ENCODE assay signal across 18 cellular contexts in genomic region chr4:25916870-25917269, GRCh38. TPM values are rescaled to one million over a fixed set of nuclear protein-coding genes. Genes with fewer than 3 reads are reported as not detected.
DNase-seq lines count a peak whose midpoint lies in the region; ATAC-seq, FAIRE-seq and TF ChIP-seq lines count a peak whose summit lies in the region.
"Had no signal": no experiment of that assay in that cellular context is flagged by ENCODE, and none has a peak within 500 bp of the region (broad histone marks: within the 10 kb centered on the region; RNA-seq: fewer than 3 reads in every experiment).

No MANE protein-coding gene starts in this region.

- H3K4me1 ChIP-seq in GM23248 (ENCODE audit: insufficient read depth) = peaks cover 12% of the 10 kb centered on the region
- peaks cover 20 to 21% of the 10 kb centered on the region in 2 experiments; a peak in 4 of 5 replicates for H3K4me1 ChIP-seq in K562 (replicated peaks in 1 of 2; ENCODE audit: control insufficient read depth in 2 of 2, insufficient read depth in 2 of 2, low read length in 2 of 2)

- no peak for TF ChIP-seq RAD21 in K562 (CRISPR knock-in tag; conservative IDR thresholded peaks at IDR 0.05 in 1 of 2, IDR thresholded peaks at IDR 0.05 in 1 of 2)

- ATAC-seq in K562 = no peak
- ATAC-seq in HG03159 (IDR thresholded peaks at IDR 0.05; ENCODE audit: unreplicated experiment) = no peak
- ATAC-seq: HCT116 had no signal

- no peaks in the 10 kb centered on the region for H3K9me2 ChIP-seq in GM23248 (ENCODE audit: insufficient read depth)

- H3K9me1 ChIP-seq in K562 (ENCODE audit: control insufficient read depth, insufficient read depth, low read length) = no peaks in the 10 kb centered on the region

- H3K4me3 ChIP-seq in GM23248 (no peak overlapping the region), K562 (no peak overlapping the region)
- H3K4me3 ChIP-seq: BLaER1 treated with 17β-estradiol and CSF1 and Interleukin-3, amounts not matched to agents 10 nM and 100 nM had no signal

- WGBS in GM23248 (ENCODE audit: low coverage in 1 of 2, low lambda C conversion rate in 2 of 2, missing lambda C conversion rate in 2 of 2), 2 experiments = 95 to 100% methylated on average over 1 of the region's 1 CpG
- WGBS in K562 (ENCODE audit: insufficient coverage, low coverage, missing lambda C conversion rate) = 100% methylated on average over 1 of the region's 1 CpG

- no peak for TF ChIP-seq POLR2A in K562 (conservative IDR thresholded peaks at IDR 0.05)

- no peak for TF ChIP-seq EP300 in K562 (IDR thresholded peaks at IDR 0.05; ENCODE audit: low read length)

- CTCF ChIA-PET in K562 (lab: Yijun Ruan, JAX; ENCODE audit: low intra/inter-chr PET ratio) = no interaction called here

- H3K9ac ChIP-seq in GM23248 (no peak overlapping the region), K562 (ENCODE audit: insufficient read depth in 1 of 2, low read depth in 2 of 2, low read length in 2 of 2) (no peak overlapping the region)
- H3K9ac ChIP-seq: BLaER1 treated with 17β-estradiol and CSF1 and Interleukin-3, amounts not matched to agents 10 nM and 100 nM; KMS-11 had no signal

- POLR2A ChIA-PET in K562 (lab: Yijun Ruan, JAX) = no interaction called here

- H3K36me3 ChIP-seq in GM23248 (ENCODE audit: low read depth) = no peaks in the 10 kb centered on the region
- peaks cover 8% of the 10 kb centered on the region; the same call in 2 of the 3 replicates for H3K36me3 ChIP-seq in K562 (ENCODE audit: control insufficient read depth, insufficient read depth, low read length)

- H3K9me3 ChIP-seq in GM23248 (ENCODE audit: low read depth) = no peaks in the 10 kb centered on the region
- no peaks in the 10 kb centered on the region for H3K9me3 ChIP-seq in K562 (replicated peaks; ENCODE audit: control insufficient read depth, insufficient read depth, low read depth, low read length)
- H3K9me3 ChIP-seq: BLaER1 treated with 17β-estradiol and CSF1 and Interleukin-3, amounts not matched to agents 10 nM and 100 nM had no signal

- TF ChIP-seq CTCF in K562 (IDR thresholded peaks at IDR 0.05 in 2 of 3, conservative IDR thresholded peaks at IDR 0.05 in 1 of 3; ENCODE audit: insufficient read depth in 2 of 3, low read depth in 1 of 3, low read length in 3 of 3) = no peak

- H3K27me3 ChIP-seq in GM23248 (replicated peaks; ENCODE audit: insufficient read depth) = no peaks in the 10 kb centered on the region
- H3K27me3 ChIP-seq in K562 (ENCODE audit: control insufficient read depth in 2 of 2, insufficient read depth in 2 of 2, low read length in 2 of 2) = peaks cover 4 to 13% of the 10 kb centered on the region in 2 experiments; a peak in 2 of 5 replicates

- no peak for FAIRE-seq in K562 (lab: Jason Lieb, UNC)
- FAIRE-seq: H54 had no signal

- H2AFZ ChIP-seq in GM23248 (no peak overlapping the region), K562 (ENCODE audit: low read depth, low read length) (no peak overlapping the region)

- peak; percentile 7 for DNase-seq in NCI-H82 (lab: John Stamatoyannopoulos, UW)
- DNase-seq in NCI-H82 treated with DMSO at 0.1 percent for 48 hours (lab: John Stamatoyannopoulos, UW; ENCODE audit: unreplicated experiment) = no peak
- peak; percentile 9 for DNase-seq in GM23248
- DNase-seq in K562 (ENCODE audit: extremely low read depth in 1 of 4, low spot score in 3 of 4) = no peak
- DNase-seq in GM19240 (ENCODE audit: insufficient read length, low spot score) = no peak
- no peak for DNase-seq in NCI-H510A (lab: John Stamatoyannopoulos, UW)
- DNase-seq: 8988T; ACHN; CD4-positive, CD25-positive, alpha-beta regulatory T cell; DND-41; GF-D8; IMR-90 had no signal

- in situ Hi-C loops in GM23248 (cut with MboI) = no loop called here
- in situ Hi-C loops in K562 (cut with MboI) = no loop called here

- H4K20me1 ChIP-seq in GM23248 (ENCODE audit: insufficient read depth) (no peaks in the 10 kb centered on the region), K562 (replicated peaks; ENCODE audit: control insufficient read depth, insufficient read depth, low read length) (no peaks in the 10 kb centered on the region)
- H4K20me1 ChIP-seq: BLaER1 treated with 17β-estradiol and CSF1 and Interleukin-3, amounts not matched to agents 10 nM and 100 nM had no signal

- peaks cover 54% of the 10 kb centered on the region for H3K79me2 ChIP-seq in GM23248 (ENCODE audit: insufficient read depth)
- H3K79me2 ChIP-seq in K562 (ENCODE audit: control insufficient read depth, insufficient read depth, low read length) = peaks cover 35% of the 10 kb centered on the region

- H3K27ac ChIP-seq in GM23248 (no peak overlapping the region), K562 (ENCODE audit: extremely low read depth, low read depth, low read length) (no peak overlapping the region)
- H3K27ac ChIP-seq: BLaER1 treated with 17β-estradiol and CSF1 and Interleukin-3, amounts not matched to agents 10 nM and 100 nM; HL-60; KMS-11 had no signal

- intact Hi-C loops in K562 (cut with micrococcal nuclease) = no loop called here

- BruUV-seq in K562 (replicated peaks; lab: Mats Ljungman, UMichigan) = no TSS peak

- H3K4me2 ChIP-seq in GM23248 (ENCODE audit: unreplicated experiment) (no peak overlapping the region), K562 (ENCODE audit: insufficient read depth, low read length) (no peak overlapping the region)
- H3K4me2 ChIP-seq: BLaER1 treated with 17β-estradiol and CSF1 and Interleukin-3, amounts not matched to agents 10 nM and 100 nM; KMS-11 had no signal

- H3F3A ChIP-seq in GM23248 (ENCODE audit: insufficient read depth) = no peaks in the 10 kb centered on the region

TF ChIP-seq in K562, 482 proteins besides CTCF, POLR2A, EP300 and RAD21:
- TF ChIP-seq ZNF3 (CRISPR knock-in tag; IDR thresholded peaks at IDR 0.05) (no peak), RBM14 (IDR thresholded peaks at IDR 0.05; ENCODE audit: borderline replicate concordance, insufficient read depth, low read depth, low read length) (no peak), ZNF316 (IDR thresholded peaks at IDR 0.05) (peak; percentile 36; the same call in 1 of the 2 replicates), RBM25 (IDR thresholded peaks at IDR 0.05; ENCODE audit: low read depth, low read length, severe bottlenecking) (peak; percentile 72), C11orf30 (IDR thresholded peaks at IDR 0.05; ENCODE audit: low read depth) (0 out of 2 replicates have a peak, but pooled peaks have one; percentile 19)

RNA-seq across cellular contexts. Expression of gene SMIM20, which starts 2.9 kb away (rescaled TPM):
- total RNA-seq in GM23248 (2014; rRNA removed; shearing (Covaris generic)) = 24.3 and 35.6 TPM in 2 replicates
- polyA plus RNA-seq in GM23248 (2016; fragmentation: Nextera tagmentation; extraction: Ambion mirVana) (53.0 and 53.7 TPM in 2 replicates), K562 (2011; rRNA removed) (29.2 and 45.1 TPM in 2 replicates), K562 (2014; fragmentation: Illumina TruSeq; extraction: Trizol) (26.0 and 33.7 TPM in 2 replicates), K562 (2014; fragmentation: Nextera tagmentation; extraction: Ambion mirVana) (10 to 100 TPM; 50.7 to 51.0 TPM), K562 (2014; rRNA removed) (36.9 and 46.3 TPM in 2 replicates)
- 3.3 and 12.6 TPM in 2 replicates for total RNA-seq in K562 (2011; cell fraction: chromatin; rRNA removed; ENCODE audit: low replicate concordance)
- 6.4 and 7.0 TPM in 2 replicates for total RNA-seq in K562 (2011; cell fraction: nucleolus; rRNA removed)
- 10.3 and 13.6 TPM in 2 replicates for total RNA-seq in K562 (2011; cell fraction: nucleoplasm; rRNA removed)
- total RNA-seq in K562 (2014; rRNA removed) (25.8 and 28.0 TPM in 2 replicates), K562 (2014; rRNA removed; fragmentation: Illumina TruSeq; extraction: Trizol) (36.5 and 38.9 TPM in 2 replicates), K562 (2015; rRNA removed; fragmentation: Illumina TruSeq; extraction: Trizol) (33.0 and 36.4 TPM in 2 replicates), K562 (2021) (25.1 and 29.9 TPM in 2 replicates)
- polyA plus RNA-seq in K562 (2011; cell fraction: cytosol; rRNA removed) = 10.0 and 16.1 TPM in 2 replicates
- 6.0 and 10.8 TPM in 2 replicates for polyA plus RNA-seq in K562 (2011; cell fraction: nucleus; rRNA removed)
- 30.2 and 36.9 TPM in 2 replicates for polyA plus RNA-seq in K562 (2012)
- 8.2 and 9.4 TPM in 2 replicates for polyA minus RNA-seq in K562 (2011; rRNA and poly(A)+ RNA removed)
- polyA minus RNA-seq in K562 (2011; cell fraction: cytosol; rRNA and poly(A)+ RNA removed) = 5.6 and 7.2 TPM in 2 replicates
- polyA minus RNA-seq in K562 (2011; cell fraction: nucleus; rRNA and poly(A)+ RNA removed) = 2.3 and 3.6 TPM in 2 replicates

RNA-seq across cellular contexts. Expression of gene SEL1L3, which starts 54.1 kb away (rescaled TPM):
- total RNA-seq in GM23248 (2014; rRNA removed; shearing (Covaris generic)) = 62.8 and 101 TPM in 2 replicates
- polyA plus RNA-seq in GM23248 (2016; fragmentation: Nextera tagmentation; extraction: Ambion mirVana) (23.1 and 24.5 TPM in 2 replicates), K562 (2011; rRNA removed) (37.5 and 44.3 TPM in 2 replicates), K562 (2014; fragmentation: Illumina TruSeq; extraction: Trizol) (33.2 and 43.0 TPM in 2 replicates), K562 (2014; fragmentation: Nextera tagmentation; extraction: Ambion mirVana) (10 to 100 TPM; 14.6 to 14.7 TPM), K562 (2014; rRNA removed) (21.6 and 22.4 TPM in 2 replicates)
- total RNA-seq in K562 (2011; cell fraction: chromatin; rRNA removed; ENCODE audit: low replicate concordance) = 239 and 361 TPM in 2 replicates
- total RNA-seq in K562 (2011; cell fraction: nucleolus; rRNA removed) = 50.2 and 64.2 TPM in 2 replicates
- 170 and 237 TPM in 2 replicates for total RNA-seq in K562 (2011; cell fraction: nucleoplasm; rRNA removed)
- total RNA-seq in K562 (2014; rRNA removed) (16.9 and 19.4 TPM in 2 replicates), K562 (2014; rRNA removed; fragmentation: Illumina TruSeq; extraction: Trizol) (29.6 and 38.5 TPM in 2 replicates), K562 (2015; rRNA removed; fragmentation: Illumina TruSeq; extraction: Trizol) (10.0 and 10.2 TPM in 2 replicates), K562 (2021) (21.3 and 25.4 TPM in 2 replicates)
- 17.1 and 17.3 TPM in 2 replicates for polyA plus RNA-seq in K562 (2011; cell fraction: cytosol; rRNA removed)
- polyA plus RNA-seq in K562 (2011; cell fraction: nucleus; rRNA removed) = 33.7 and 36.1 TPM in 2 replicates
- polyA plus RNA-seq in K562 (2012) = 12.5 and 61.2 TPM in 2 replicates
- polyA minus RNA-seq in K562 (2011; rRNA and poly(A)+ RNA removed) = 83.6 and 102 TPM in 2 replicates
- 12.3 and 17.6 TPM in 2 replicates for polyA minus RNA-seq in K562 (2011; cell fraction: cytosol; rRNA and poly(A)+ RNA removed)
- 21.1 and 66.1 TPM in 2 replicates for polyA minus RNA-seq in K562 (2011; cell fraction: nucleus; rRNA and poly(A)+ RNA removed)

Comparison
In these comparisons a context has a peak if more than half of its experiments do, and no peak if none do; other contexts are left out.
1. DNase-seq: peak in NCI-H82 (single experiment) and GM23248 (single experiment); none in NCI-H82 treated with DMSO at 0.1 percent for 48 hours (single experiment), K562 (0 of 4), GM19240 (single experiment) and NCI-H510A (single experiment).